ENCODE assay signal across 10 cellular contexts in the genomic region with DNA sequence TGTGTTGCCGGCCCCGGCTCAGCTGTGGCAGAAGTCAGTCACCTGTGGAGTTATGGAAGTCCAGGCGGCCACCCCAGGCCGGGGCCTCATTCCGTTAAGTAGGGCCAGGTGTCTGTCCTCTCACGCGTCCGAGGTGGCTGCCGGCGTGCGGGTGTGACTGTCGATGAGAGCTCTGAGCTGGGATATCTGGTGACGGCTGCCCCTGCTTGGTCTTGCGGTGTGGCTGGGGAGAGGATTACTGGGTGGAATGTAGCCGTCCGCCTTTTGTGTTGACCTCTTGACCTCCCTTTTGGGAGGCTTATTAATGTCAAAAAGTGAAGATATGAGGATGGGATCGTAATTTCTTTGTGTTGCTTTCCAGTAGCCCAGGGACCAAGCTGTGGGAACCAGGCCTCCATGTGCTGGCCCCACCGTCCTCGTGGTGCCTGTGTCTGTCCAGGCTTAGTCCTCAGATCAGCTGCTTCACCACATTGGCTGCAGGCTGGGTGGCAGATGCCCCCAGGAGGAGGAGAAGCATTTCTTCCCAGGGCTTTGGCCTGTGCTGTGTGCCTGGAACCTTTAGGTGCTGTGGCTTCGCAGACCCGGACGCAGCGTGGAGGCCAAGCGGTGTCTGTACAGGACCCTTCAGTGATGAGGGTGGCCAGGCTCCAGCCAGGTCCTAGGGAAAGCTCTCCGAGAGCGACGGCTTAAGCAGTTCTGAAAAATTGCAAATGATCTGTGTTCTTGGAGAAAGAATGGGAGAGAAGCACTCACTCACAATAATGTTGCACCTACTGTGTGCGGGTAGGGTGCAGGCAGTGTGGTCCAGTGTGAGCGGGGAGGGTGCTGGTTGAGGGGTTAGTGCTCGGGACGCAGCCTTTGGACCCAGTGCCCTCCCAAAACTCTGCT. TPM values are rescaled to one million over a fixed set of nuclear protein-coding genes. Genes with fewer than 3 reads are reported as not detected.
DNase-seq lines count a peak whose midpoint lies in the region; ATAC-seq and TF ChIP-seq lines count a peak whose summit lies in the region.
"Had no signal": no experiment of that assay in that cellular context is flagged by ENCODE, and none has a peak within 500 bp of the region (broad histone marks: within the 10 kb centered on the region; RNA-seq: fewer than 3 reads in every experiment).

No MANE protein-coding gene starts in this region.

- H3K27ac ChIP-seq in SK-N-SH (ENCODE audit: low read depth in 2 of 2, low read length in 1 of 2) (peak overlapping the region; percentile 65 to 92; a peak in 2 of 4 replicates), OCI-LY7 (ENCODE audit: low read depth, low read length, poor library complexity, severe bottlenecking) (peak overlapping the region; percentile 52)
- peak overlapping the region; percentile 92 for H3K27ac ChIP-seq in effector memory CD4-positive, alpha-beta T cell (ENCODE audit: insufficient read depth, low read length, poor library complexity, severe bottlenecking)
- H3K27ac ChIP-seq: 22Rv1 had no signal

- H4K20me1 ChIP-seq in SK-N-SH (ENCODE audit: insufficient read depth) (peaks cover 13% of the 10 kb centered on the region), OCI-LY7 (ENCODE audit: insufficient read depth, low read length) (peaks cover 16% of the 10 kb centered on the region; the same call in 1 of the 2 replicates)

- 97% methylated on average over 31 of the region's 31 CpGs for WGBS in SK-N-SH (ENCODE audit: low lambda C conversion rate)

- ATAC-seq in SK-N-SH treated with all-trans-retinoic acid at 6 μM for 48 hours, result no peak

- H3K27me3 ChIP-seq in SK-N-SH (ENCODE audit: insufficient read depth), result no peaks in the 10 kb centered on the region
- no peaks in the 10 kb centered on the region for H3K27me3 ChIP-seq in effector memory CD4-positive, alpha-beta T cell (replicated peaks; ENCODE audit: control insufficient read depth, insufficient read depth, low read length, poor library complexity, severe bottlenecking)

- intact Hi-C loops in OCI-LY7 (cut with micrococcal nuclease; ENCODE audit: unreplicated experiment), result no loop called here
- intact Hi-C loops in posterior vena cava (cut with DNase I), result no loop called here

- H3K79me2 ChIP-seq in SK-N-SH (ENCODE audit: insufficient read depth) (peaks cover 44% of the 10 kb centered on the region; the same call in 1 of the 2 replicates), OCI-LY7 (ENCODE audit: insufficient read depth, low read depth, low read length) (no peaks in the 10 kb centered on the region)

- TF ChIP-seq CTCF in SK-N-SH (IDR thresholded peaks at IDR 0.05) (no peak), OCI-LY7 (conservative IDR thresholded peaks at IDR 0.05; ENCODE audit: low read length) (no peak)

- no peak for TF ChIP-seq RAD21 in SK-N-SH (IDR thresholded peaks at IDR 0.05; ENCODE audit: low read length)

- POLR2A ChIA-PET in SK-N-SH (lab: Yijun Ruan, JAX), result no interaction called here
- POLR2A ChIA-PET in OCI-LY7 (lab: Charles Lee), result interaction anchor here (0.6 to 1.5 kb wide), 2 partner anchors 52 to 65 kb away, joined by 3 to 4 read pairs; no protein-coding TSS in a partner anchor

- no TSS peak for BruUV-seq in OCI-LY7 (replicated peaks; lab: Mats Ljungman, UMichigan)

- H3K36me3 ChIP-seq in SK-N-SH (replicated peaks in 1 of 2; ENCODE audit: control insufficient read depth in 1 of 2, insufficient read depth in 2 of 2, low read length in 1 of 2) (no peaks in the 10 kb centered on the region), OCI-LY7 (ENCODE audit: insufficient read depth, low read length) (peaks cover 6% of the 10 kb centered on the region; the same call in 1 of the 2 replicates)
- H3K36me3 ChIP-seq in effector memory CD4-positive, alpha-beta T cell (ENCODE audit: control insufficient read depth, insufficient read depth, low read length), result no peaks in the 10 kb centered on the region

- H3K4me1 ChIP-seq in SK-N-SH (ENCODE audit: control insufficient read depth in 1 of 2, insufficient read depth in 2 of 2, low read depth in 1 of 2, low read length in 1 of 2) (peaks cover 41 to 73% of the 10 kb centered on the region in 2 experiments), OCI-LY7 (ENCODE audit: insufficient read depth, low read length, poor library complexity, severe bottlenecking) (peaks cover 81% of the 10 kb centered on the region)
- H3K4me1 ChIP-seq in effector memory CD4-positive, alpha-beta T cell (ENCODE audit: control insufficient read depth, insufficient read depth, low read length, poor library complexity, severe bottlenecking), result peaks cover 77% of the 10 kb centered on the region

- H3F3A ChIP-seq in SK-N-SH (replicated peaks; ENCODE audit: insufficient read depth), result peaks cover 6% of the 10 kb centered on the region

- no peak overlapping the region for H2AFZ ChIP-seq in SK-N-SH (ENCODE audit: low read depth)
- no peak overlapping the region for H2AFZ ChIP-seq in OCI-LY7 (ENCODE audit: low read length)

- H3K9me2 ChIP-seq in SK-N-SH, result no peaks in the 10 kb centered on the region
- H3K9me2 ChIP-seq in OCI-LY7 (ENCODE audit: insufficient read depth, low read length), result no peaks in the 10 kb centered on the region

- TF ChIP-seq EP300 in SK-N-SH (IDR thresholded peaks at IDR 0.05; ENCODE audit: borderline replicate concordance in 1 of 2, low read depth in 1 of 2, low read length in 1 of 2), result no peak

- H3K4me3 ChIP-seq in SK-N-SH (ENCODE audit: low read depth in 2 of 2, low read length in 1 of 2), result no peak overlapping the region
- H3K4me3 ChIP-seq in OCI-LY7 (ENCODE audit: low read depth, low read length, poor library complexity, severe bottlenecking), result no peak overlapping the region
- peak overlapping the region; percentile 10 for H3K4me3 ChIP-seq in effector memory CD4-positive, alpha-beta T cell (ENCODE audit: insufficient read depth, low read depth, low read length, poor library complexity, severe bottlenecking)

- DNase-seq in SK-N-SH (no peak), OCI-LY7 (ENCODE audit: low spot score) (no peak), posterior vena cava (ENCODE audit: low spot score) (peak; percentile 80), NOMO-1 treated with DMSO at 0.1 percent for 48 hours (lab: John Stamatoyannopoulos, UW; ENCODE audit: unreplicated experiment) (no peak), NCI-H345 (lab: John Stamatoyannopoulos, UW) (no peak), foreskin melanocyte (no peak)
- no peak for DNase-seq in effector memory CD4-positive, alpha-beta T cell

- no peaks in the 10 kb centered on the region for H3K9me3 ChIP-seq in SK-N-SH
- H3K9me3 ChIP-seq in OCI-LY7 (ENCODE audit: low read length), result no peaks in the 10 kb centered on the region
- no peaks in the 10 kb centered on the region for H3K9me3 ChIP-seq in effector memory CD4-positive, alpha-beta T cell (ENCODE audit: control insufficient read depth, low read length)

- no peak overlapping the region for H3K9ac ChIP-seq in SK-N-SH

- CTCF ChIA-PET in SK-N-SH (lab: Yijun Ruan, JAX) (interaction anchor here (1.0 to 5.1 kb wide), 4 partner anchors 9 to 82 kb away, joined by 4 to 26 read pairs (median 4); no protein-coding TSS in a partner anchor), OCI-LY7 (lab: Charles Lee; ENCODE audit: unreplicated experiment) (interaction anchor here (0.8 kb wide), 1 partner anchor 9 kb away, joined by 3 read pairs; no protein-coding TSS in a partner anchor)

- H3K4me2 ChIP-seq in SK-N-SH, result no peak overlapping the region
- H3K4me2 ChIP-seq in OCI-LY7 (ENCODE audit: low read length), result peak overlapping the region; percentile 63

TF ChIP-seq in SK-N-SH, 30 proteins besides CTCF, POLR2A, EP300 and RAD21:
- TF ChIP-seq NFIC (IDR thresholded peaks at IDR 0.05; ENCODE audit: borderline replicate concordance), result no peak

TF ChIP-seq in SK-N-SH treated with all-trans-retinoic acid at 6 μM for 48 hours, 23 proteins besides CTCF, POLR2A, EP300 and RAD21 (continues in another document):
- TF ChIP-seq PPARA (CRISPR knock-in tag; IDR thresholded peaks at IDR 0.05; ENCODE audit: borderline replicate concordance) (no peak), ZNF8 (CRISPR knock-in tag; IDR thresholded peaks at IDR 0.05) (no peak), TCF4 (CRISPR knock-in tag; IDR thresholded peaks at IDR 0.05; ENCODE audit: borderline replicate concordance) (no peak), ZFP30 (CRISPR knock-in tag; IDR thresholded peaks at IDR 0.05) (no peak), GLIS3 (CRISPR knock-in tag; IDR thresholded peaks at IDR 0.05) (no peak), ZNF565 (CRISPR knock-in tag; conservative IDR thresholded peaks at IDR 0.05; ENCODE audit: low read depth) (no peak), RARB (CRISPR knock-in tag; IDR thresholded peaks at IDR 0.05) (no peak), ESRRG (CRISPR knock-in tag; IDR thresholded peaks at IDR 0.05) (no peak), CSDC2 (CRISPR knock-in tag; IDR thresholded peaks at IDR 0.05) (no peak)
- TF ChIP-seq, protein P1, sequence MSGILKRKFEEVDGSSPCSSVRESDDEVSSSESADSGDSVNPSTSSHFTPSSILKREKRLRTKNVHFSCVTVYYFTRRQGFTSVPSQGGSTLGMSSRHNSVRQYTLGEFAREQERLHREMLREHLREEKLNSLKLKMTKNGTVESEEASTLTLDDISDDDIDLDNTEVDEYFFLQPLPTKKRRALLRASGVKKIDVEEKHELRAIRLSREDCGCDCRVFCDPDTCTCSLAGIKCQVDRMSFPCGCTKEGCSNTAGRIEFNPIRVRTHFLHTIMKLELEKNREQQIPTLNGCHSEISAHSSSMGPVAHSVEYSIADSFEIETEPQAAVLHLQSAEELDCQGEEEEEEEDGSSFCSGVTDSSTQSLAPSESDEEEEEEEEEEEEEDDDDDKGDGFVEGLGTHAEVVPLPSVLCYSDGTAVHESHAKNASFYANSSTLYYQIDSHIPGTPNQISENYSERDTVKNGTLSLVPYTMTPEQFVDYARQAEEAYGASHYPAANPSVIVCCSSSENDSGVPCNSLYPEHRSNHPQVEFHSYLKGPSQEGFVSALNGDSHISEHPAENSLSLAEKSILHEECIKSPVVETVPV (CRISPR knock-in tag; IDR thresholded peaks at IDR 0.05), result no peak

RNA-seq across cellular contexts. Expression of a gene that starts 23.2 kb away (rescaled TPM):
- not detected in 2 replicates for polyA plus RNA-seq in SK-N-SH (2012; rRNA removed)
- polyA plus RNA-seq in SK-N-SH (2012; cell fraction: cytosol; rRNA removed), result not detected in 2 replicates
- polyA plus RNA-seq in SK-N-SH (2012; cell fraction: nucleus; rRNA removed), result not detected in 2 replicates
- total RNA-seq in OCI-LY7 (2014; rRNA removed; shearing (Covaris generic)), result not detected in 2 replicates
- total RNA-seq in OCI-LY7 (2022), result not detected in 2 replicates
- not detected for total RNA-seq in posterior vena cava
- total RNA-seq: T-helper 2 cell treated with Interferon-gamma antibody and Interleukin-4, amounts not matched to agents 100 ng/mL and 5 ng/mL, for 36 hours had no signal
